22 cellular contexts compared by ENCODE assay signal in the genomic region with DNA sequence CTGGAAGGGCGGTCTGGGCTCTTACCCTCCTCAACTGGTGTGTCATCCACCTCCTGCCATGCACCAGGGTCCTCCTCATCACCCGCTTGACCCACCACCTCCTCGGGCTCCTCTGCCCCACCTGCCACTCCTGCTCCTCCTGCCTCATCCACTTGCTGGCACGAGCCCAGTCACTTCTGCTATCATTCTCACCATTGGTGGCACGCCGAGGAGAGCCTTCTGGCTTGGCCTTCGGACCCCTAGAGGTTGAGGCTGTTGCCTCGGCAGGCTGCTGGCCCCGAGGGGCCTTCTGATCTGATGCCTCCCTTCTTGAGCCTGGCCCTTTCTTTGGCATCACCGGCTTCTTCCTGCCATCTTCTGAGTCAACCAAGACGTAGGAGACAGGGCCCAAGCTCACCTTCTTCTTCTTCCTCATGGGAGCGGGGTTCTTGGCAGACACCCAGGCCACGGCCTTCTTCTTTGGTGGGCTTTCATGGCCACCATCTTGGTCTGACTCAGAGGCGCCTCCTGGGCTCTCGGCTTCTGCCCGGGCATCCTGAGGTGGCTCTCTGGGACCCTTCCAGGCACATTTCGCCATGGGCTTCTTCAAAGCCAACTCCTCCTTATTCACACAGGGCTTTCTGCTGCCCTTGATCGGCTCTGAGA. TPM values are rescaled to one million over a fixed set of nuclear protein-coding genes. Genes with fewer than 3 reads are reported as not detected.
"Had no signal": no experiment of that assay in that cellular context is flagged by ENCODE, and none has a peak within 500 bp of the region (broad histone marks: within the 10 kb centered on the region; RNA-seq: fewer than 3 reads in every experiment).

No MANE protein-coding gene starts in this region.

- H3K9me3 ChIP-seq: esophagus squamous epithelium, lower lobe of right lung, prostate gland, suprapubic skin had no signal

- H3K4me3 ChIP-seq: esophagus squamous epithelium, lower lobe of right lung, prostate gland, skin epidermis, suprapubic skin had no signal

- DNase-seq: activated CD4-positive, alpha-beta T cell treated with anti-CD3 and anti-CD28 coated beads for 1 hour; activated CD4-positive, alpha-beta T cell treated with anti-CD3 and anti-CD28 coated beads, Interleukin-2, amount 50 U/mL, for 4 hours; activated gamma-delta T cell treated with Interleukin-2 at 50 U/mL for 16 hours; central memory CD4-positive, alpha-beta T cell; cortex of kidney; effector memory CD4-positive, alpha-beta T cell; esophagus squamous epithelium; immature natural killer cell; lower lobe of right lung; naive thymus-derived CD8-positive, alpha-beta T cell; nucleus accumbens; stimulated activated naive CD8-positive, alpha-beta T cell treated with anti-CD3 and anti-CD28 coated beads, Interleukin-15, amount 100 ng/mL, for 72 hours; T-helper 2 cell had no signal

- H3K36me3 ChIP-seq: esophagus squamous epithelium, lower lobe of right lung, prostate gland, suprapubic skin had no signal

- H3K4me3 Mint-ChIP-seq: activated naive CD8-positive, alpha-beta T cell; immature natural killer cell; stimulated activated naive CD8-positive, alpha-beta T cell treated with anti-CD3 and anti-CD28 coated beads, Interleukin-15, amount 100 ng/mL, for 72 hours; type B pancreatic cell had no signal

- H3K27me3 Mint-ChIP-seq: type B pancreatic cell had no signal

- H3K4me1 Mint-ChIP-seq: immature natural killer cell had no signal

- H3K4me1 ChIP-seq: prostate gland had no signal

- H3K36me3 Mint-ChIP-seq: activated naive CD8-positive, alpha-beta T cell; immature natural killer cell had no signal

- H3K9me3 Mint-ChIP-seq: immature natural killer cell; naive thymus-derived CD8-positive, alpha-beta T cell; stimulated activated naive CD8-positive, alpha-beta T cell treated with anti-CD3 and anti-CD28 coated beads, Interleukin-15, amount 100 ng/mL, for 72 hours; type B pancreatic cell had no signal

- H3K27ac ChIP-seq: esophagus squamous epithelium, lower lobe of right lung, prostate gland, suprapubic skin, VCaP had no signal

- ATAC-seq: lower lobe of right lung; naive thymus-derived CD8-positive, alpha-beta T cell; right cardiac atrium; stimulated activated naive CD8-positive, alpha-beta T cell treated with anti-CD3 and anti-CD28 coated beads, Interleukin-15, amount 100 ng/mL, for 72 hours had no signal

- H3K27ac Mint-ChIP-seq: activated naive CD8-positive, alpha-beta T cell; immature natural killer cell; stimulated activated naive CD8-positive, alpha-beta T cell treated with anti-CD3 and anti-CD28 coated beads, Interleukin-15, amount 100 ng/mL, for 72 hours; type B pancreatic cell had no signal

RNA-seq across cellular contexts. Expression of a gene that starts 40.9 kb away (rescaled TPM):
- total RNA-seq: activated CD8-positive, alpha-beta memory T cell treated with anti-CD3 and anti-CD28 coated beads for 36 hours; esophagus squamous epithelium; mesenteric fat pad; naive thymus-derived CD8-positive, alpha-beta T cell had no signal

RNA-seq across cellular contexts. Expression of a gene that starts 56.3 kb away (rescaled TPM):
- total RNA-seq: activated CD8-positive, alpha-beta memory T cell treated with anti-CD3 and anti-CD28 coated beads for 36 hours; naive thymus-derived CD8-positive, alpha-beta T cell had no signal
